In the genomic region with DNA sequence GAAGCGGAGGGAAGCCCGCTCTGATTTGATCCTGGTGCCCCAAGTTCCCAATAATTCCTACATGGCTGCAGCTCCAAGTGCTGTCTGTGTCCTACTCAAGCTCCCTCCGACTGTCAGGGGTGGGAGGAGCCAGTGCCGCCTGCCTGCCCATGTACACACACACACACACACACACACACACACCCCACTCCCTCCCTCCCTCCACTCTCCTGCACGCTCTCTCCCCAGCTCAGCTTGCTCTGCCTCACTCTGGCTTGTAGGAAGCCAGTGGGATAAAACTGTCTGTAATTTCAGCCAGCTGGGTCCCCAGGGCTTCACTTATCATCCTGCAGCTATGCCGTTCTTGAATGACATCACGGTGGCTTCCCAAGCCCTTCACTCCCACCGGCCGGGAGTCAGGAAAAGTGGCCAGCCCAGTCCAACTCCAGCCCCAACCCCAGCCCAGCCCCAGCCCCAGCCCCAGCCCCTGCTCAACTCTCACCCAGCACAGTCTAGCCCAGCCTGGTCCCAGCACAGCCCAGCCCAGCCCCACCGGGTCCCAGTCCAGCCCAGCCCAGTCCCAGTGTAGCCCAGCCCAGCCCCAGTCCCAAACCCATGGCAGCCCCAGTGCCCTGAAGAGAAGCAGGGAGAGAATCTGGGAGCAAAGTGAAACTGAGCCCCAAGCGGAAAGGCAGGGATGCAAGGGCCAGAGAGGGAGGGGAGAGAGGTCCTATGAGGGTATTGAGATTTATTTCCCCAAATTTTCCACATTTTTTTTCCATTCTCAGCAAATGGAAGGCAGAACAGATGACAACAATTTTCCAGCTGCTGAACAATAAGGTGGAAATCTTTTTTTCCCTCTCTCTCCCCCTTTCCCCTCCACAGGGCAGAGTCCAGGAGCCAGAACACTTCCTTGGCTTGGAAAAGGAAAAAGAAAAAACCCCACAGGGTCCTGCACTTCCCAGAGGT, we compare ENCODE assay signal across 10 cellular contexts.
DNase-seq lines count a peak whose midpoint lies in the region; ATAC-seq, FAIRE-seq and TF ChIP-seq lines count a peak whose summit lies in the region.
"Had no signal": no experiment of that assay in that cellular context is flagged by ENCODE, and none has a peak within 500 bp of the region (broad histone marks: within the 10 kb centered on the region; RNA-seq: fewer than 3 reads in every experiment).

No MANE protein-coding gene starts in this region.

- H3K4me1 Mint-ChIP-seq in endodermal cell = peaks cover 20% of the 10 kb centered on the region

- no peak for FAIRE-seq in urothelium cell line (lab: Jason Lieb, UNC)

- H3K36me3 ChIP-seq in endodermal cell (ENCODE audit: control insufficient read depth, insufficient read depth, low read length) = no peaks in the 10 kb centered on the region

- no peak overlapping the region for H3K9ac ChIP-seq in endodermal cell (ENCODE audit: extremely low read depth, low read length, poor library complexity, severe bottlenecking)
- H3K9ac ChIP-seq: parathyroid adenoma had no signal

- H3K27ac Mint-ChIP-seq in endodermal cell = no peak overlapping the region

- DNase-seq in NCI-H82 (lab: John Stamatoyannopoulos, UW) (peak; percentile 55), NCI-H82 treated with DMSO at 0.1 percent for 48 hours (lab: John Stamatoyannopoulos, UW; ENCODE audit: unreplicated experiment) (no peak), endodermal cell (peak; percentile 74), midbrain (lab: John Stamatoyannopoulos, UW) (peak; percentile 54), urothelium cell line (ENCODE audit: low spot score) (peak; percentile 43), GM19240 (ENCODE audit: insufficient read length, low spot score) (no peak)
- DNase-seq in stimulated activated CD4-positive, alpha-beta T cell treated with anti-CD3 and anti-CD28 coated beads, Interleukin-4, amount 100 ng/mL, for 24 hours = no peak

- WGBS in endodermal cell (ENCODE audit: insufficient coverage in 1 of 2, insufficient read length in 1 of 2), 2 experiments = 71 to 100% methylated on average over 1 to 11 of the region's 11 CpGs

- ATAC-seq in HG02678 (IDR thresholded peaks at IDR 0.05; ENCODE audit: unreplicated experiment) = no peak

- H3K27ac ChIP-seq in endodermal cell (ENCODE audit: low read depth, low read length) = no peak overlapping the region
- H3K27ac ChIP-seq: SK-N-MC had no signal

- H3K4me3 Mint-ChIP-seq in endodermal cell = no peak overlapping the region

- H3K36me3 Mint-ChIP-seq in endodermal cell (ENCODE audit: low read depth) = no peaks in the 10 kb centered on the region

- no peaks in the 10 kb centered on the region for H3K9me3 ChIP-seq in endodermal cell (ENCODE audit: control insufficient read depth, low read length)

- H3K4me1 ChIP-seq in endodermal cell (ENCODE audit: control insufficient read depth, insufficient read depth, low read length) = peaks cover 7% of the 10 kb centered on the region

- no peaks in the 10 kb centered on the region for H3K9me3 Mint-ChIP-seq in endodermal cell

- H3K27me3 ChIP-seq in endodermal cell (ENCODE audit: control insufficient read depth, insufficient read depth, low read length, poor library complexity, severe bottlenecking) = no peaks in the 10 kb centered on the region

- no peak overlapping the region for H3K4me3 ChIP-seq in endodermal cell (ENCODE audit: low read length)
- H3K4me3 ChIP-seq: SK-N-MC had no signal

- no peak for TF ChIP-seq CTCF in endodermal cell (conservative IDR thresholded peaks at IDR 0.05)

- no peaks in the 10 kb centered on the region for H3K27me3 Mint-ChIP-seq in endodermal cell (ENCODE audit: insufficient read depth)

Comparison
In these comparisons a context has a peak if more than half of its experiments do, and no peak if none do; other contexts are left out.
1. DNase-seq: peak in NCI-H82 (single experiment), endodermal cell (single experiment), midbrain (single experiment) and urothelium cell line (single experiment); none in NCI-H82 treated with DMSO at 0.1 percent for 48 hours (single experiment), stimulated activated CD4-positive, alpha-beta T cell treated with anti-CD3 and anti-CD28 coated beads, Interleukin-4, amount 100 ng/mL, for 24 hours (single experiment) and GM19240 (single experiment).